In the genomic region with DNA sequence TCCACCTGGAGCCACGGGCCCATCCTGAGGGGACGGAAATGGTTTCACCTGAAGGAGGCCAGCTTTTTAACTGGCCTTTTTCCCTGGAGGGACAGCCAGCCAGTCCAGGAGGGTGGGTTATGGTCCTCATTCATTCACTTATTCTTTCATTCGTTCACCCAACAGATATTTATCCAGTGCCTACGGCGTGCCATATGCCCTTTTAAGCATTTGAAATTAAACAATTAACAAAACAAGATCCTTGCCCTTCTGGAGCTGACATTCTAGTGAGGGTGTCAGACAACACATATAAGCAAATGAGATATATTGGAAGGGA, we compare ENCODE assay signal across 9 cellular contexts. TPM values are rescaled to one million over a fixed set of nuclear protein-coding genes. Genes with fewer than 3 reads are reported as not detected.
DNase-seq lines count a peak whose midpoint lies in the region; ATAC-seq, FAIRE-seq and TF ChIP-seq lines count a peak whose summit lies in the region.
"Had no signal": no experiment of that assay in that cellular context is flagged by ENCODE, and none has a peak within 500 bp of the region (broad histone marks: within the 10 kb centered on the region; RNA-seq: fewer than 3 reads in every experiment).

No MANE protein-coding gene starts in this region.

- H3K9me3 Mint-ChIP-seq in neural crest cell = no peaks in the 10 kb centered on the region

- H3K4me1 Mint-ChIP-seq in neural crest cell = peaks cover 6% of the 10 kb centered on the region

- H3K27me3 Mint-ChIP-seq in neural crest cell (ENCODE audit: low read depth) = no peaks in the 10 kb centered on the region

- ATAC-seq in A549 (no peak), GM21423 (IDR thresholded peaks at IDR 0.05; ENCODE audit: unreplicated experiment) (no peak)

- POLR2A ChIA-PET in A549 (lab: Yijun Ruan, JAX) = interaction anchor here (0.5 to 1.6 kb wide), 4 partner anchors 9 to 417 kb away, joined by 3 to 18 read pairs (median 11); partner anchors contain the start of genes KMT5A, MPHOSPH9, MTRFR and OGFOD2

- 0 out of 2 replicates have a peak, but pooled peaks cover 3% of the 10 kb centered on the region for H3K27me3 ChIP-seq in HUES6 (ENCODE audit: control insufficient read depth, insufficient read depth, low read length)

- 24% methylated on average over 5 of the region's 5 CpGs for WGBS in A549 (ENCODE audit: missing lambda C conversion rate)

- H3K4me2 ChIP-seq in A549 = peak overlapping the region; percentile 98

- H3K4me3 ChIP-seq in A549 (peak overlapping the region; percentile 77; the same call in 2 of the 3 replicates), HUES6 (ENCODE audit: low read depth, low read length) (peak overlapping the region; percentile 27)

- H3K27ac ChIP-seq in A549 (no peak overlapping the region), HUES6 (ENCODE audit: low read depth, low read length) (no peak overlapping the region), cingulate gyrus (ENCODE audit: low read depth, low read length) (peak overlapping the region; percentile 29)

- H3K4me3 Mint-ChIP-seq in neural crest cell = peak overlapping the region; percentile 17

- no peaks in the 10 kb centered on the region for H3K36me3 ChIP-seq in HUES6 (ENCODE audit: control insufficient read depth, insufficient read depth, low read length)

- no peaks in the 10 kb centered on the region for H3K9me3 ChIP-seq in A549
- H3K9me3 ChIP-seq in HUES6 (ENCODE audit: control insufficient read depth, insufficient read depth, low read depth, low read length) = no peaks in the 10 kb centered on the region

- no peak for TF ChIP-seq POLR2A in A549 (IDR thresholded peaks at IDR 0.05; ENCODE audit: low read length)

- H3K4me1 ChIP-seq in A549 = peaks cover 20% of the 10 kb centered on the region
- H3K4me1 ChIP-seq in HUES6 (ENCODE audit: control insufficient read depth, insufficient read depth, low read length) = peaks cover 21% of the 10 kb centered on the region

- H3K27ac Mint-ChIP-seq in neural crest cell (ENCODE audit: unreplicated experiment) = no peak overlapping the region

- TF ChIP-seq CTCF in A549 (IDR thresholded peaks at IDR 0.05) (no peak), neural crest cell (conservative IDR thresholded peaks at IDR 0.05) (no peak)

- CTCF ChIA-PET in A549 (lab: Yijun Ruan, JAX) = interaction anchor here (1.1 to 5.8 kb wide), 6 partner anchors 13 to 106 kb away, joined by 3 to 47 read pairs (median 4); no protein-coding TSS in a partner anchor

- no peak for FAIRE-seq in A549 (lab: Jason Lieb, UNC)

- no peak overlapping the region for H3K9ac ChIP-seq in HUES6 (ENCODE audit: low read length)

- H3K36me3 Mint-ChIP-seq in neural crest cell (ENCODE audit: low read depth) = no peaks in the 10 kb centered on the region

- no peak for TF ChIP-seq RAD21 in A549 (conservative IDR thresholded peaks at IDR 0.05 in 1 of 2, IDR thresholded peaks at IDR 0.05 in 1 of 2)

- DNase-seq in A549 (ENCODE audit: low read depth in 1 of 2, low spot score in 1 of 2) (no peak), neural crest cell (ENCODE audit: low read depth, low spot score) (no peak), NCI-H748 treated with DMSO at 0.1 percent for 48 hours (lab: John Stamatoyannopoulos, UW) (no peak), NCI-H748 (lab: John Stamatoyannopoulos, UW; ENCODE audit: unreplicated experiment) (no peak), NCI-H1105 treated with DMSO at 0.1 percent for 48 hours (lab: John Stamatoyannopoulos, UW) (no peak)
- DNase-seq: cortex of kidney had no signal

- no peak for TF ChIP-seq EP300 in A549 (IDR thresholded peaks at IDR 0.05)

TF ChIP-seq in A549, 52 proteins besides CTCF, POLR2A, EP300 and RAD21:
- TF ChIP-seq NFE2L2 (conservative IDR thresholded peaks at IDR 0.05; ENCODE audit: low read length) (no peak), HEYL (CRISPR knock-in tag; IDR thresholded peaks at IDR 0.05) (no peak), E2F6 (IDR thresholded peaks at IDR 0.05; ENCODE audit: borderline replicate concordance, low read depth) (no peak), HOXB5 (CRISPR knock-in tag; IDR thresholded peaks at IDR 0.05) (no peak), ESRRA (IDR thresholded peaks at IDR 0.05; ENCODE audit: borderline replicate concordance, low read length) (no peak), CEBPB (IDR thresholded peaks at IDR 0.05) (no peak), CHD2 (IDR thresholded peaks at IDR 0.05; ENCODE audit: low read length, partially characterized antibody) (no peak), RNF2 (IDR thresholded peaks at IDR 0.05; ENCODE audit: borderline replicate concordance, low read depth) (no peak), MAFK (IDR thresholded peaks at IDR 0.05; ENCODE audit: partially characterized antibody) (no peak), JUN (IDR thresholded peaks at IDR 0.05) (no peak), CBX8 (IDR thresholded peaks at IDR 0.05) (no peak)

RNA-seq across cellular contexts. Expression of gene ABCB9, which starts 0.4 kb away (rescaled TPM):
- 2.7 and 3.1 TPM in 2 replicates for polyA plus RNA-seq in A549 (2011; rRNA removed)
- 4.5 and 6.7 TPM in 2 replicates for polyA plus RNA-seq in A549 (2012; cell fraction: cytosol; rRNA removed)
- 13.3 and 15.2 TPM in 2 replicates for polyA plus RNA-seq in A549 (2012; cell fraction: nucleus; rRNA removed)
- polyA plus RNA-seq in A549 (2017; fragmentation: RNase III; extraction: RNeasy Plus Mini Kit Qiagen cat#74134 plus additional on column Dnase treatment) = 4.8 to 5.8 TPM (median 5.0 TPM) in 3 replicates
- polyA minus RNA-seq in A549 (2011; rRNA and poly(A)+ RNA removed) = 10.3 and 10.5 TPM in 2 replicates
- total RNA-seq in neural crest cell = 14.2 and 16.3 TPM in 2 replicates

RNA-seq across cellular contexts. Expression of gene OGFOD2, which starts 8.3 kb away (rescaled TPM):
- polyA plus RNA-seq in A549 (2011; rRNA removed) (11.0 and 11.8 TPM in 2 replicates), A549 (2017; fragmentation: RNase III; extraction: RNeasy Plus Mini Kit Qiagen cat#74134 plus additional on column Dnase treatment) (15.7 to 18.2 TPM (median 17.5 TPM) in 3 replicates)
- polyA plus RNA-seq in A549 (2012; cell fraction: cytosol; rRNA removed) = 26.7 and 34.0 TPM in 2 replicates
- 88.1 and 96.6 TPM in 2 replicates for polyA plus RNA-seq in A549 (2012; cell fraction: nucleus; rRNA removed)
- 17.6 and 21.3 TPM in 2 replicates for polyA minus RNA-seq in A549 (2011; rRNA and poly(A)+ RNA removed)
- 17.2 and 18.1 TPM in 2 replicates for total RNA-seq in neural crest cell

RNA-seq across cellular contexts. Expression of gene ARL6IP4, which starts 13.8 kb away (rescaled TPM):
- polyA plus RNA-seq in A549 (2011; rRNA removed) (152 and 209 TPM in 2 replicates), A549 (2017; fragmentation: RNase III; extraction: RNeasy Plus Mini Kit Qiagen cat#74134 plus additional on column Dnase treatment) (196 to 211 TPM (median 208 TPM) in 3 replicates)
- polyA plus RNA-seq in A549 (2012; cell fraction: cytosol; rRNA removed) = 289 and 369 TPM in 2 replicates
- 208 and 222 TPM in 2 replicates for polyA plus RNA-seq in A549 (2012; cell fraction: nucleus; rRNA removed)
- polyA minus RNA-seq in A549 (2011; rRNA and poly(A)+ RNA removed) = 39.6 and 41.8 TPM in 2 replicates
- 173 and 180 TPM in 2 replicates for total RNA-seq in neural crest cell
